1 cellular context compared by ENCODE assay signal in the genomic region with DNA sequence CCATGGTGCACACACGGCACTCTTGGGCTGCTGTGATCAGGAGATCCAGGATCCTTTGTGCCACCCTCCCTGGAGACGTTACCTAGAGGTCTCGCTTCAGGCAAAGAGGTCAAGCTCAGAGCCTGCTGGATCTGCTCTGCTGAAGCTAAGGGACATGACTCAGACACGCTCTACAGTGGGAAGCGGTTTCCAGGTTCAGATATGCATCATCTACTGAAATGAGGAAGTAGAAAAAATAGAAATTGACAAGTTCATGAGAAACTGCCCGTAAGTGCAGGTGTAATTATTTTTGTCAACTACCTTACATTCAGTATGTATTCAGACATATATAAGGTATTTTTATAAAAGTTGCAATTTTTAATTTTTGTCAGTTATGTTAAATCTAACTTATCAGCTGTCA.
A peak's percentile ranks its signal among the peaks of the same experiment; 100 is the strongest.
TF ChIP-seq lines count a peak whose summit lies in the region.
"Not testable (repeated sequence)": the region's sequence is repeated elsewhere in the genome, so short reads cannot be mapped to it uniquely, and the experiment has no call there.

No MANE protein-coding gene starts in this region.

TF ChIP-seq in K562, 482 proteins besides CTCF, POLR2A, EP300 and RAD21 (continued from another document):
- TF ChIP-seq ZNF592 (IDR thresholded peaks at IDR 0.05) (peak; percentile 39; the same call in 1 of the 2 replicates), MAFG (tag; conservative IDR thresholded peaks at IDR 0.05) (0 out of 2 replicates have a peak, but pooled peaks have one; percentile 7), PKNOX1 (IDR thresholded peaks at IDR 0.05) (peak; percentile 17; the same call in 1 of the 2 replicates), ZNF384 (IDR thresholded peaks at IDR 0.05; ENCODE audit: low read depth, low read length) (0 out of 2 replicates have a peak, but pooled peaks have one; percentile 12), CTBP1 (IDR thresholded peaks at IDR 0.05; ENCODE audit: borderline replicate concordance) (peak; percentile 59; the same call in 1 of the 2 replicates), MLLT1 (IDR thresholded peaks at IDR 0.05) (peak in 1 of 2 experiments; percentile 88; a peak in 2 of 4 replicates)
- TF ChIP-seq, protein P1, sequence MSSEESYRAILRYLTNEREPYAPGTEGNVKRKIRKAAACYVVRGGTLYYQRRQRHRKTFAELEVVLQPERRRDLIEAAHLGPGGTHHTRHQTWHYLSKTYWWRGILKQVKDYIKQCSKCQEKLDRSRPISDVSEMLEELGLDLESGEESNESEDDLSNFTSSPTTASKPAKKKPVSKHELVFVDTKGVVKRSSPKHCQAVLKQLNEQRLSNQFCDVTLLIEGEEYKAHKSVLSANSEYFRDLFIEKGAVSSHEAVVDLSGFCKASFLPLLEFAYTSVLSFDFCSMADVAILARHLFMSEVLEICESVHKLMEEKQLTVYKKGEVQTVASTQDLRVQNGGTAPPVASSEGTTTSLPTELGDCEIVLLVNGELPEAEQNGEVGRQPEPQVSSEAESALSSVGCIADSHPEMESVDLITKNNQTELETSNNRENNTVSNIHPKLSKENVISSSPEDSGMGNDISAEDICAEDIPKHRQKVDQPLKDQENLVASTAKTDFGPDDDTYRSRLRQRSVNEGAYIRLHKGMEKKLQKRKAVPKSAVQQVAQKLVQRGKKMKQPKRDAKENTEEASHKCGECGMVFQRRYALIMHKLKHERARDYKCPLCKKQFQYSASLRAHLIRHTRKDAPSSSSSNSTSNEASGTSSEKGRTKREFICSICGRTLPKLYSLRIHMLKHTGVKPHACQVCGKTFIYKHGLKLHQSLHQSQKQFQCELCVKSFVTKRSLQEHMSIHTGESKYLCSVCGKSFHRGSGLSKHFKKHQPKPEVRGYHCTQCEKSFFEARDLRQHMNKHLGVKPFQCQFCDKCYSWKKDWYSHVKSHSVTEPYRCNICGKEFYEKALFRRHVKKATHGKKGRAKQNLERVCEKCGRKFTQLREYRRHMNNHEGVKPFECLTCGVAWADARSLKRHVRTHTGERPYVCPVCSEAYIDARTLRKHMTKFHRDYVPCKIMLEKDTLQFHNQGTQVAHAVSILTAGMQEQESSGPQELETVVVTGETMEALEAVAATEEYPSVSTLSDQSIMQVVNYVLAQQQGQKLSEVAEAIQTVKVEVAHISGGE (CRISPR knock-in tag; IDR thresholded peaks at IDR 0.05), result 0 out of 6 replicates have a peak, but pooled peaks of 1 of the 3 experiments have one; percentile 23
- TF ChIP-seq, protein P2, sequence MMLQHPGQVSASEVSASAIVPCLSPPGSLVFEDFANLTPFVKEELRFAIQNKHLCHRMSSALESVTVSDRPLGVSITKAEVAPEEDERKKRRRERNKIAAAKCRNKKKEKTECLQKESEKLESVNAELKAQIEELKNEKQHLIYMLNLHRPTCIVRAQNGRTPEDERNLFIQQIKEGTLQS (IDR thresholded peaks at IDR 0.05), result peak; percentile 64
- TF ChIP-seq, protein P2 (CRISPR knock-in tag; conservative IDR thresholded peaks at IDR 0.05), result not testable (repeated sequence)
TF ChIP-seq in K562: peak in this region for 26; not testable (repeated sequence) for 456.
